Comparison of ENCODE assay signal across 1 cellular context in genomic region chr19:36573020-36573947, GRCh38.
TF ChIP-seq lines count a peak whose summit lies in the region.

Gene ZNF529, minus strand, starts transcription at chr19:36573292. Its CDS starts 946 bp downstream, at chr19:36572346.

TF ChIP-seq in HepG2, 621 proteins besides CTCF, POLR2A, EP300 and RAD21 (continued from another document and continues in another):
- TF ChIP-seq ZNF710 (CRISPR knock-in tag; IDR thresholded peaks at IDR 0.05; ENCODE audit: borderline replicate concordance), result no peak
- peak; percentile 54; the same call in 1 of the 2 replicates for TF ChIP-seq HBP1 (CRISPR knock-in tag; IDR thresholded peaks at IDR 0.05; ENCODE audit: low read depth)
- TF ChIP-seq MXD4 (CRISPR knock-in tag; IDR thresholded peaks at IDR 0.05), result peak; percentile 98
- TF ChIP-seq TBX2 (CRISPR knock-in tag; IDR thresholded peaks at IDR 0.05; ENCODE audit: borderline replicate concordance), result peak; percentile 84
- no peak for TF ChIP-seq ZNF563 (CRISPR knock-in tag; IDR thresholded peaks at IDR 0.05)
- TF ChIP-seq THAP11 (CRISPR knock-in tag; IDR thresholded peaks at IDR 0.05), result peak; percentile 99
- TF ChIP-seq PAWR (CRISPR knock-in tag; IDR thresholded peaks at IDR 0.05; ENCODE audit: borderline replicate concordance), result no peak
- peak; percentile 61; the same call in 1 of the 2 replicates for TF ChIP-seq POGZ (CRISPR knock-in tag; IDR thresholded peaks at IDR 0.05)
- no peak for TF ChIP-seq MIER2 (CRISPR knock-in tag; IDR thresholded peaks at IDR 0.05)
- TF ChIP-seq CCDC6 (CRISPR knock-in tag; IDR thresholded peaks at IDR 0.05), result peak; percentile 89; the same call in 1 of the 2 replicates
- peak; percentile 38 for TF ChIP-seq U2AF1 (optimal IDR thresholded peaks at IDR 0.05; ENCODE audit: low read depth, low read length)
- peak; percentile 68; the same call in 1 of the 2 replicates for TF ChIP-seq ZNF430 (CRISPR knock-in tag; IDR thresholded peaks at IDR 0.05)
- no peak for TF ChIP-seq TBX3 (IDR thresholded peaks at IDR 0.05; ENCODE audit: borderline replicate concordance)
- no peak for TF ChIP-seq SMC3 (IDR thresholded peaks at IDR 0.05; ENCODE audit: low read length)
- no peak for TF ChIP-seq HIC2 (CRISPR knock-in tag; IDR thresholded peaks at IDR 0.05; ENCODE audit: low read depth)
- 0 out of 2 replicates have a peak, but pooled peaks have one; percentile 13 for TF ChIP-seq ATF3 (CRISPR knock-in tag; IDR thresholded peaks at IDR 0.05)
- TF ChIP-seq MEIS1 (CRISPR knock-in tag; IDR thresholded peaks at IDR 0.05; ENCODE audit: borderline replicate concordance), result no peak
- TF ChIP-seq ZNF543 (CRISPR knock-in tag; IDR thresholded peaks at IDR 0.05), result no peak; the same call in 1 of the 2 replicates
- TF ChIP-seq ATAD3A (CRISPR knock-in tag; IDR thresholded peaks at IDR 0.05), result no peak
- TF ChIP-seq TFAP4 (IDR thresholded peaks at IDR 0.05; ENCODE audit: borderline replicate concordance, low read depth), result 0 out of 2 replicates have a peak, but pooled peaks have one; percentile 25
- no peak for TF ChIP-seq KLF11 (CRISPR knock-in tag; IDR thresholded peaks at IDR 0.05)
- TF ChIP-seq ZBTB33 (CRISPR knock-in tag; IDR thresholded peaks at IDR 0.05), result no peak; the same call in 1 of the 2 replicates
- peak; percentile 82; the same call in 1 of the 2 replicates for TF ChIP-seq ELF4 (CRISPR knock-in tag; IDR thresholded peaks at IDR 0.05; ENCODE audit: borderline replicate concordance)
- TF ChIP-seq SP4 (CRISPR knock-in tag; IDR thresholded peaks at IDR 0.05), result peak; percentile 6; the same call in 1 of the 2 replicates
- 0 out of 2 replicates have a peak, but pooled peaks have one; percentile 52 for TF ChIP-seq ZNF329 (CRISPR knock-in tag; IDR thresholded peaks at IDR 0.05; ENCODE audit: low read depth)
- no peak for TF ChIP-seq AFF4 (CRISPR knock-in tag; IDR thresholded peaks at IDR 0.05)
- 0 out of 2 replicates have a peak, but pooled peaks have one; percentile 47 for TF ChIP-seq E2F5 (CRISPR knock-in tag; conservative IDR thresholded peaks at IDR 0.05)
- TF ChIP-seq ZNF407 (CRISPR knock-in tag; IDR thresholded peaks at IDR 0.05; ENCODE audit: not compliant biosample characterization), result peak; percentile 32
- no peak for TF ChIP-seq ZNF761 (CRISPR knock-in tag; conservative IDR thresholded peaks at IDR 0.05)
- no peak; the same call in 1 of the 2 replicates for TF ChIP-seq HINFP (CRISPR knock-in tag; IDR thresholded peaks at IDR 0.05; ENCODE audit: low read depth)
- peak; percentile 54; the same call in 1 of the 2 replicates for TF ChIP-seq FOSL2 (CRISPR knock-in tag; IDR thresholded peaks at IDR 0.05)
- TF ChIP-seq ZBTB21 (CRISPR knock-in tag; IDR thresholded peaks at IDR 0.05), result peak; percentile 52; the same call in 1 of the 2 replicates
